In the genomic region with DNA sequence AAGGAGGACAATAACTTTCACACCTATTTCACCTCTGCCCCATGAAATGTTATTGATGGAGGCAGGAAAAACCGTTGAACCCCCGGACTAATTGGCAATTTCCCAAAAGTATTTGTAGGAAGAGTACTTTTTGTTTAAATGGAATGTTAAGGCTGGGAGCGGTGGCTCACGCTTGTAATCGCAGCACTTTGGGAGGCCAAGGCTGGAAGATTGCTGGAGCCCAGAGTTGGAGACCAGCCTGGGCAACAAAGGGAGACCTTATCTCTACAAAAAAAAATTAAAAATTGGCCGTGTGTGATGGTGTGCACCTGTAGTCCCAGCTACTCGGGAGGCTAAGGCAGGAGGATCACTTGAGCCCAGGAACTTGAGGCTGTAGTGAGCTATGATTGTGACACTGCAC, we compare ENCODE assay signal across 10 cellular contexts. TPM values are rescaled to one million over a fixed set of nuclear protein-coding genes. Genes with fewer than 3 reads are reported as not detected.
DNase-seq lines count a peak whose midpoint lies in the region; ATAC-seq and TF ChIP-seq lines count a peak whose summit lies in the region.
"Had no signal": no experiment of that assay in that cellular context is flagged by ENCODE, and none has a peak within 500 bp of the region (broad histone marks: within the 10 kb centered on the region; RNA-seq: fewer than 3 reads in every experiment).

No MANE protein-coding gene starts in this region.

- intact Hi-C loops in Right ventricle myocardium superior (cut with DNase I), result no loop called here
- intact Hi-C loops in naive thymus-derived CD4-positive, alpha-beta T cell (cut with micrococcal nuclease), result loop anchor here (1.0 to 10.0 kb wide), 7 partner anchors 26 to 321 kb away; partner anchors contain the start of genes SPTLC2 (in 2 of the 2), AHSA1 (in 1 of the 2), ALKBH1 (in 1 of the 2) and GSTZ1 (in 1 of the 2)
- intact Hi-C loops in uterus (cut with DNase I; ENCODE audit: low total_unique reads), result no loop called here

- CTCF ChIA-PET in naive thymus-derived CD4-positive, alpha-beta T cell (lab: Charles Lee), result interaction anchor here (0.7 kb wide), 1 partner anchor 11 kb away, joined by 4 read pairs; no protein-coding TSS in a partner anchor

- TF ChIP-seq POLR2A in uterus (IDR thresholded peaks at IDR 0.05), result no peak

- peaks cover 4% of the 10 kb centered on the region for H3K36me3 Mint-ChIP-seq in central memory CD8-positive, alpha-beta T cell (ENCODE audit: insufficient read depth)
- peaks cover 0 to 3% (median 0%) of the 10 kb centered on the region in 5 donors for H3K36me3 Mint-ChIP-seq in naive thymus-derived CD4-positive, alpha-beta T cell

- POLR2A ChIA-PET in naive thymus-derived CD4-positive, alpha-beta T cell (lab: Charles Lee), result interaction anchor here (0.6 to 1.1 kb wide), 3 partner anchors 22 to 102 kb away, joined by 3 to 4 read pairs (median 3); no protein-coding TSS in a partner anchor

- H3K4me1 ChIP-seq in right atrium auricular region (peaks cover 0 to 15% of the 10 kb centered on the region in 2 donors), uterus (no peaks in the 10 kb centered on the region)
- peaks cover 8% of the 10 kb centered on the region in 2 donors for H3K4me1 ChIP-seq in naive thymus-derived CD4-positive, alpha-beta T cell (ENCODE audit: control insufficient read depth in 2 of 2, insufficient read depth in 2 of 2, low read length in 2 of 2)

- H3K4me3 ChIP-seq in right atrium auricular region, result peak overlapping the region; percentile 30 to 55
- H3K4me3 ChIP-seq in naive thymus-derived CD4-positive, alpha-beta T cell (ENCODE audit: low read length), result peak overlapping the region; percentile 84
- H3K4me3 ChIP-seq in uterus, result peak overlapping the region; percentile 31 to 42

- no peaks in the 10 kb centered on the region for H3K36me3 ChIP-seq in right atrium auricular region
- H3K36me3 ChIP-seq in naive thymus-derived CD4-positive, alpha-beta T cell (ENCODE audit: control insufficient read depth in 2 of 3, insufficient read depth in 3 of 3, low read length in 3 of 3), result no peaks in the 10 kb centered on the region
- no peaks in the 10 kb centered on the region for H3K36me3 ChIP-seq in uterus

- no peaks in the 10 kb centered on the region for H3K9me3 Mint-ChIP-seq in central memory CD8-positive, alpha-beta T cell
- H3K9me3 Mint-ChIP-seq in naive thymus-derived CD4-positive, alpha-beta T cell, result peaks cover 0 to 5% (median 0%) of the 10 kb centered on the region in 11 donors
- H3K9me3 Mint-ChIP-seq: neural crest cell had no signal

- H3K27me3 ChIP-seq in right atrium auricular region (no peaks in the 10 kb centered on the region), uterus (no peaks in the 10 kb centered on the region)
- H3K27me3 ChIP-seq in naive thymus-derived CD4-positive, alpha-beta T cell (ENCODE audit: control insufficient read depth in 2 of 2, insufficient read depth in 2 of 2, low read length in 2 of 2), result no peaks in the 10 kb centered on the region

- no peak for TF ChIP-seq CTCF in right atrium auricular region (IDR thresholded peaks at IDR 0.05)
- no peak for TF ChIP-seq CTCF in uterus (IDR thresholded peaks at IDR 0.05)

- no peak for DNase-seq in right atrium auricular region (ENCODE audit: low spot score)
- no peak for DNase-seq in Right ventricle myocardium superior
- DNase-seq in central memory CD8-positive, alpha-beta T cell (ENCODE audit: low spot score in 2 of 2), result no peak
- DNase-seq in naive thymus-derived CD4-positive, alpha-beta T cell, result no peak
- no peak for DNase-seq in uterus
- no peak for DNase-seq in NCI-H1930 (lab: John Stamatoyannopoulos, UW)
- DNase-seq in GM19238 (ENCODE audit: insufficient read length, low spot score), result no peak
- DNase-seq in stimulated activated CD4-positive, alpha-beta T cell treated with anti-CD3 and anti-CD28 coated beads, Interleukin-15, amount 100 ng/mL, for 24 hours, result no peak
- DNase-seq: H9 had no signal

- H3K4me3 Mint-ChIP-seq in central memory CD8-positive, alpha-beta T cell, result peak overlapping the region; percentile 80
- H3K4me3 Mint-ChIP-seq in naive thymus-derived CD4-positive, alpha-beta T cell, result peak overlapping the region; percentile 84 to 95 (median 92)
- H3K4me3 Mint-ChIP-seq: H9, neural crest cell had no signal

- peak overlapping the region; percentile 89 for H3K27ac Mint-ChIP-seq in central memory CD8-positive, alpha-beta T cell (ENCODE audit: low read depth)
- H3K27ac Mint-ChIP-seq in naive thymus-derived CD4-positive, alpha-beta T cell, result peak overlapping the region; percentile 90 to 97 (median 92)

- H3K27me3 Mint-ChIP-seq in central memory CD8-positive, alpha-beta T cell, result no peaks in the 10 kb centered on the region
- no peaks in the 10 kb centered on the region for H3K27me3 Mint-ChIP-seq in naive thymus-derived CD4-positive, alpha-beta T cell

- no peak for ATAC-seq in Right ventricle myocardium superior (ENCODE audit: poor library complexity)
- no peak for ATAC-seq in central memory CD8-positive, alpha-beta T cell (replicated peaks; ENCODE audit: extremely low read depth, poor library complexity, severe bottlenecking)
- no peak for ATAC-seq in naive thymus-derived CD4-positive, alpha-beta T cell

- peaks cover 13% of the 10 kb centered on the region for H3K4me1 Mint-ChIP-seq in central memory CD8-positive, alpha-beta T cell
- peaks cover 0 to 17% (median 16%) of the 10 kb centered on the region in 7 donors for H3K4me1 Mint-ChIP-seq in naive thymus-derived CD4-positive, alpha-beta T cell
- H3K4me1 Mint-ChIP-seq: H9, neural crest cell had no signal

- H3K27ac ChIP-seq in right atrium auricular region, result peak overlapping the region; percentile 76 to 84
- H3K27ac ChIP-seq in naive thymus-derived CD4-positive, alpha-beta T cell (ENCODE audit: low read depth, low read length), result peak overlapping the region; percentile 70
- peak overlapping the region; percentile 79 to 82 for H3K27ac ChIP-seq in uterus

- no peaks in the 10 kb centered on the region for H3K9me3 ChIP-seq in right atrium auricular region
- H3K9me3 ChIP-seq in naive thymus-derived CD4-positive, alpha-beta T cell (ENCODE audit: control insufficient read depth in 2 of 3, low read length in 3 of 3), result no peaks in the 10 kb centered on the region
- peaks cover 0 to 3% of the 10 kb centered on the region in 2 donors for H3K9me3 ChIP-seq in uterus

RNA-seq across cellular contexts. Expression of gene SPTLC2, which starts 26.0 kb away (rescaled TPM):
- 10 to 100 TPM; 11.3 to 14.0 TPM for total RNA-seq in right atrium auricular region
- 10.2 TPM for total RNA-seq in Right ventricle myocardium superior
- total RNA-seq in naive thymus-derived CD4-positive, alpha-beta T cell, result 10 to 100 TPM; 19.0 to 58.1 (median 25.7) TPM
- 10 to 100 TPM; 11.6 to 12.7 TPM for polyA plus RNA-seq in naive thymus-derived CD4-positive, alpha-beta T cell
- 10 to 100 TPM; 12.3 to 64.2 (median 32.1) TPM for total RNA-seq in uterus

Comparison
In these comparisons a context has a peak if more than half of its experiments do, and no peak if none do; other contexts are left out.
1. intact Hi-C loops: an anchor here in naive thymus-derived CD4-positive, alpha-beta T cell (1.0 to 10.0 kb wide); none called in Right ventricle myocardium superior and uterus.